ENCODE assay signal across 8 cellular contexts in the genomic region with DNA sequence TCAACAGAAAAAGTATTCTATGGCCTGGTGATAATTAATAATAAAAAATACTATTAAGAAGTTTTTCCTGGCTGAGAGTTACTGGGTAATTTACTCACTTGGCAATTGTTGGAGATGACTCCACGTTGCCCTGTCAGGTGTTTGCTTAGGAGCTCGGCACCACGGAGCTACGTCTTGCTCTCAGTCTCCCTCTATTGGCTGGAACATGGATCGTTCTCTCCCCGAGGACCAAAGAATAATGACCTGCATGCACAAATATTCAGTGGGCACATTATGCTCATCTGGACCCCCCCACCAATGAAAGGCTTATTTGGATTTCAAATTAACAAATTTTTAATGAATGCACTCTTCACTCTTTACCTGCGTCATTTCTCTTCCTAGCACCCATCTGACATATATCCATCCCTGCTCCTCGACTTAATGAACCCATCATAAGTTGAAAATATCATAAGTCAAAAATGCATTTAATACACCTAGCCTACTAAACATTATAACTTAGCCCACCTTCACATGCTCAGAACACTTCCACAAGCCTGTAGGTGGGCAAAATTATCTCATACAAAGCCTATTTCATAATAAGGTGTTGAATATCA.
DNase-seq lines count a peak whose midpoint lies in the region; ATAC-seq and TF ChIP-seq lines count a peak whose summit lies in the region.

No MANE protein-coding gene starts in this region.

- no peaks in the 10 kb centered on the region for H3K4me1 Mint-ChIP-seq in HFFc6 (ENCODE audit: low read depth)
- no peaks in the 10 kb centered on the region for H3K4me1 Mint-ChIP-seq in activated T-helper 2 cell treated with anti-CD3 and anti-CD28 coated beads, Interferon-gamma antibody, Interleukin-2, Interleukin-4, amounts not matched to agents 10 μg/mL and 5 μg/mL and 100 μg/mL, durations not matched to agents 14 hours and 24 hours and 36 hours (ENCODE audit: low read depth)

- peak; percentile 81 for TF ChIP-seq CTCF in HFFc6 (IDR thresholded peaks at IDR 0.05)

- H3K4me3 Mint-ChIP-seq in HFFc6 = no peak overlapping the region
- no peak overlapping the region for H3K4me3 Mint-ChIP-seq in activated T-helper 2 cell treated with anti-CD3 and anti-CD28 coated beads, Interferon-gamma antibody, Interleukin-2, Interleukin-4, amounts not matched to agents 10 μg/mL and 5 μg/mL and 100 μg/mL, durations not matched to agents 14 hours and 24 hours and 36 hours (ENCODE audit: low read depth)

- H3K27me3 Mint-ChIP-seq in HFFc6 (ENCODE audit: insufficient read depth) = peaks cover 17% of the 10 kb centered on the region
- H3K27me3 Mint-ChIP-seq in activated T-helper 2 cell treated with anti-CD3 and anti-CD28 coated beads, Interferon-gamma antibody, Interleukin-2, Interleukin-4, amounts not matched to agents 10 μg/mL and 5 μg/mL and 100 μg/mL, durations not matched to agents 14 hours and 24 hours and 36 hours (ENCODE audit: low read depth) = peaks cover 48% of the 10 kb centered on the region

- H3K9me3 Mint-ChIP-seq in HFFc6 = no peaks in the 10 kb centered on the region
- no peaks in the 10 kb centered on the region for H3K9me3 Mint-ChIP-seq in activated T-helper 2 cell treated with anti-CD3 and anti-CD28 coated beads, Interferon-gamma antibody, Interleukin-2, Interleukin-4, amounts not matched to agents 10 μg/mL and 5 μg/mL and 100 μg/mL, durations not matched to agents 14 hours and 24 hours and 36 hours

- no peaks in the 10 kb centered on the region for H3K36me3 Mint-ChIP-seq in HFFc6 (ENCODE audit: low read depth)
- no peaks in the 10 kb centered on the region for H3K36me3 Mint-ChIP-seq in activated T-helper 2 cell treated with anti-CD3 and anti-CD28 coated beads, Interferon-gamma antibody, Interleukin-2, Interleukin-4, amounts not matched to agents 10 μg/mL and 5 μg/mL and 100 μg/mL, durations not matched to agents 14 hours and 24 hours and 36 hours (ENCODE audit: low read depth)

- ATAC-seq in left cardiac atrium (peak in 1 of 2 donors; percentile 71), GM21390 (IDR thresholded peaks at IDR 0.05; ENCODE audit: unreplicated experiment) (no peak), sciatic nerve (no peak)

- DNase-seq in ELF-1 (ENCODE audit: low read depth, low spot score) (peak; percentile 60), HFFc6 (peak; percentile 28), NOMO-1 treated with DMSO at 0.1 percent for 48 hours (lab: John Stamatoyannopoulos, UW; ENCODE audit: unreplicated experiment) (peak; percentile 19), left cardiac atrium (peak; percentile 31), sciatic nerve (ENCODE audit: low spot score) (no peak)
- DNase-seq in activated T-helper 2 cell treated with anti-CD3 and anti-CD28 coated beads, Interferon-gamma antibody, Interleukin-2, Interleukin-4, amounts not matched to agents 10 μg/mL and 5 μg/mL and 100 μg/mL, durations not matched to agents 14 hours and 24 hours and 36 hours (ENCODE audit: low spot score) = peak; percentile 31
- DNase-seq in stimulated activated CD4-positive, alpha-beta T cell treated with anti-CD3 and anti-CD28 coated beads, Interleukin-15, amount 100 ng/mL, for 24 hours = peak; percentile 60

- H3K27ac Mint-ChIP-seq in HFFc6 = no peak overlapping the region
- H3K27ac Mint-ChIP-seq in activated T-helper 2 cell treated with anti-CD3 and anti-CD28 coated beads, Interferon-gamma antibody, Interleukin-2, Interleukin-4, amounts not matched to agents 10 μg/mL and 5 μg/mL and 100 μg/mL, durations not matched to agents 14 hours and 24 hours and 36 hours = no peak overlapping the region

- intact Hi-C loops in activated T-helper 2 cell treated with anti-CD3 and anti-CD28 coated beads, Interferon-gamma antibody, Interleukin-2, Interleukin-4, amounts not matched to agents 10 μg/mL and 5 μg/mL and 100 μg/mL, durations not matched to agents 14 hours and 24 hours and 36 hours (cut with micrococcal nuclease) = loop anchor here (1.0 to 2.0 kb wide), 3 partner anchors 22 to 252 kb away; no protein-coding TSS in a partner anchor
- intact Hi-C loops in left cardiac atrium (cut with DNase I) = loop anchor here in 1 of 2 donors (1.0 kb wide), 1 partner anchor 137 kb away; no protein-coding TSS in a partner anchor
- intact Hi-C loops in sciatic nerve (cut with DNase I) = no loop called here
